Comparison of ENCODE assay signal across 1 cellular context in the genomic region with DNA sequence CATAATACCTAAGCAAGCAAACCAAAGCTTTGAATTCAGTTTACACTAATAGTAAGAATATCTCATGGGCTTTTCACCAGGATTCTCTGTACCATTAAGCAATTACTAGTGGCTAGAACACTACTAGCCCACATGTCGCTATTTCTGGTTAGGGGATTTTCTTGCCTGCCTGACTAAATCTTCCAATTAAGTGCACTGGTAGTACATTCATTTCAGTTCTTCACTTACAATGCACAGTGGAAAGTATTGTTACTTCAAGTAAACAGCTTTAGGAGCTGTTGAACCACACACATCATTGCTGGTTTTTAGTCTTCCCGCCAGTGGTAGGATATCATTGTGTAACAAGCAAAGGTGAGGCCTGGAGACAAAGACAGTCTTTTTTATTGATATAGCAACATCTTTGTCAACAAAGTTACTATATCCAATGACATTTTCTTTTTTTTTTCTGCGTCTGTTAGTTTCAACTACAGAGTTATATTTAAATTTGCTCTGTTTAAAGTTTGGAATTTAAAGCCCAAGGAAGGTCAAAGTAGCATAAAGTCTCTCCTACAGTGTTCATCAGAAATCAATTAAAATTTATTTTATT.
TF ChIP-seq lines count a peak whose summit lies in the region.

No MANE protein-coding gene starts in this region.

TF ChIP-seq in K562, 482 proteins besides CTCF, POLR2A, EP300 and RAD21 (continued from another document):
- TF ChIP-seq, protein P1, sequence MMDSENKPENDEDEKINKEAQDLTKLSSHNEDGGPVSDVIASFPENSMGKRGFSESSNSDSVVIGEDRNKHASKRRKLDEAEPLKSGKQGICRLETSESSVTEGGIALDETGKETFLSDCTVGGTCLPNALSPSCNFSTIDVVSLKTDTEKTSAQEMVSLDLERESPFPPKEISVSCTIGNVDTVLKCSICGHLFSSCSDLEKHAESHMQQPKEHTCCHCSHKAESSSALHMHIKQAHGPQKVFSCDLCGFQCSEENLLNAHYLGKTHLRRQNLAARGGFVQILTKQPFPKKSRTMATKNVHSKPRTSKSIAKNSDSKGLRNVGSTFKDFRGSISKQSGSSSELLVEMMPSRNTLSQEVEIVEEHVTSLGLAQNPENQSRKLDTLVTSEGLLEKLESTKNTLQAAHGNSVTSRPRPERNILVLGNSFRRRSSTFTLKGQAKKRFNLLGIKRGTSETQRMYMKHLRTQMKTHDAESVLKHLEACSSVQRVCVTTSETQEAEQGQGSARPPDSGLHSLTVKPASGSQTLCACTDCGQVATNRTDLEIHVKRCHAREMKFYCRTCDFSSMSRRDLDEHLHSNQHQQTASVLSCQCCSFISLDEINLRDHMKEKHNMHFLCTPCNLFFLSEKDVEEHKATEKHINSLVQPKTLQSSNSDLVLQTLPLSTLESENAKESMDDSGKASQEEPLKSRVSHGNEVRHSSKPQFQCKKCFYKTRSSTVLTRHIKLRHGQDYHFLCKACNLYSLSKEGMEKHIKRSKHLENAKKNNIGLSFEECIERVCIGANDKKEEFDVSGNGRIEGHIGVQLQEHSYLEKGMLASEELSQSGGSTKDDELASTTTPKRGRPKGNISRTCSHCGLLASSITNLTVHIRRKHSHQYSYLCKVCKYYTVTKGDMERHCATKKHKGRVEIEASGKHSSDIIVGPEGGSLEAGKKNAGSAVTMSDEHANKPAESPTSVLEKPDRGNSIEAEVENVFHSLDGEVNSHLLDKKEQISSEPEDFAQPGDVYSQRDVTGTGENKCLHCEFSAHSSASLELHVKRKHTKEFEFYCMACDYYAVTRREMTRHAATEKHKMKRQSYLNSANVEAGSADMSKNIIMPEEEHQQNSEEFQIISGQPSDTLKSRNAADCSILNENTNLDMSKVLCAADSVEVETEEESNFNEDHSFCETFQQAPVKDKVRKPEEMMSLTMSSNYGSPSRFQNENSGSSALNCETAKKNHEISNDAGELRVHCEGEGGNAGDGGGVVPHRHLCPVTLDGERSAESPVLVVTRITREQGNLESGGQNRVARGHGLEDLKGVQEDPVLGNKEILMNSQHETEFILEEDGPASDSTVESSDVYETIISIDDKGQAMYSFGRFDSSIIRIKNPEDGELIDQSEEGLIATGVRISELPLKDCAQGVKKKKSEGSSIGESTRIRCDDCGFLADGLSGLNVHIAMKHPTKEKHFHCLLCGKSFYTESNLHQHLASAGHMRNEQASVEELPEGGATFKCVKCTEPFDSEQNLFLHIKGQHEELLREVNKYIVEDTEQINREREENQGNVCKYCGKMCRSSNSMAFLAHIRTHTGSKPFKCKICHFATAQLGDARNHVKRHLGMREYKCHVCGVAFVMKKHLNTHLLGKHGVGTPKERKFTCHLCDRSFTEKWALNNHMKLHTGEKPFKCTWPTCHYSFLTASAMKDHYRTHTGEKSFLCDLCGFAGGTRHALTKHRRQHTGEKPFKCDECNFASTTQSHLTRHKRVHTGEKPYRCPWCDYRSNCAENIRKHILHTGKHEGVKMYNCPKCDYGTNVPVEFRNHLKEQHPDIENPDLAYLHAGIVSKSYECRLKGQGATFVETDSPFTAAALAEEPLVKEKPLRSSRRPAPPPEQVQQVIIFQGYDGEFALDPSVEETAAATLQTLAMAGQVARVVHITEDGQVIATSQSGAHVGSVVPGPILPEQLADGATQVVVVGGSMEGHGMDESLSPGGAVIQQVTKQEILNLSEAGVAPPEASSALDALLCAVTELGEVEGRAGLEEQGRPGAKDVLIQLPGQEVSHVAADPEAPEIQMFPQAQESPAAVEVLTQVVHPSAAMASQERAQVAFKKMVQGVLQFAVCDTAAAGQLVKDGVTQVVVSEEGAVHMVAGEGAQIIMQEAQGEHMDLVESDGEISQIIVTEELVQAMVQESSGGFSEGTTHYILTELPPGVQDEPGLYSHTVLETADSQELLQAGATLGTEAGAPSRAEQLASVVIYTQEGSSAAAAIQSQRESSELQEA (IDR thresholded peaks at IDR 0.05; ENCODE audit: low read depth), result no peak
- no peak for TF ChIP-seq ZKSCAN1 (IDR thresholded peaks at IDR 0.05; ENCODE audit: low read depth, low read length)
- TF ChIP-seq EHMT2 (IDR thresholded peaks at IDR 0.05), result no peak
- no peak for TF ChIP-seq CREM (IDR thresholded peaks at IDR 0.05; ENCODE audit: low read depth)
